Comparison of ENCODE assay signal across 8 cellular contexts in the genomic region with DNA sequence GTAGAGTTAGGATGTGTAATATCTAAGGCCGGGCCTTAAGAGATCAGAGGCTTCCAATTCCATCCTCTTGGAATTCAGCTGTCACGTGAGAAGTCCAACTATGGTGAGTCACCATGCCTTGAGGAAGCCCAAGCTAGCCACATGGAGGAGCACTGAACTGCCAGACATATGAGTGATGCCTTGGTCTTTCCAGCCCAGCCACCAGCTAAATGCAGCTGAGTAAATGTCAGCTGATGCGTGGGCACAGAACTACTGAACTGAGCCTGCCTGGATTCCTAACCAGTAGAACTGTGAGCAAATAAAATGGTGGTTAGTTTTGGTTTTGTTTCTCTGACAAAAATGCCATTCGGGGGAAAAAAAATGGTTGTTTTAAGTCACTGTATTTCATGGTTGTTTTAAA.
DNase-seq lines count a peak whose midpoint lies in the region; ATAC-seq, FAIRE-seq and TF ChIP-seq lines count a peak whose summit lies in the region.

No MANE protein-coding gene starts in this region.

- no peak overlapping the region for H3K27ac Mint-ChIP-seq in natural killer cell

- H3K4me3 Mint-ChIP-seq in natural killer cell = no peak overlapping the region

- intact Hi-C loops in GM12878 (cut with micrococcal nuclease; ENCODE audit: unreplicated experiment) = no loop called here
- intact Hi-C loops in natural killer cell (cut with micrococcal nuclease) = no loop called here

- H4K20me1 ChIP-seq in MM.1S (ENCODE audit: insufficient read depth, low read length) = no peaks in the 10 kb centered on the region
- H4K20me1 ChIP-seq in GM12878 (ENCODE audit: control insufficient read depth, insufficient read depth) = no peaks in the 10 kb centered on the region

- peak; percentile 99 for DNase-seq in A172 (ENCODE audit: low spot score)
- DNase-seq in GM19239 (ENCODE audit: insufficient read length, low spot score) = no peak
- peak; percentile 51 for DNase-seq in MM.1S
- peak; percentile 53 for DNase-seq in GM12878 (ENCODE audit: low read depth, low spot score)
- peak; percentile 47 to 52 (median 49) for DNase-seq in stimulated activated CD4-positive, alpha-beta T cell treated with anti-CD3 and anti-CD28 coated beads, Interleukin-12 subunit alpha, Interleukin-12 subunit beta, amount 100 ng/mL, for 48 hours (ENCODE audit: low read depth in 2 of 3, low spot score in 1 of 3)
- DNase-seq in natural killer cell = no peak
- no peak for DNase-seq in NCI-H1105 (lab: John Stamatoyannopoulos, UW)

- ATAC-seq in GM12878 (peak; percentile 89), natural killer cell (no peak), HG03097 (IDR thresholded peaks at IDR 0.05; ENCODE audit: low FRiP score, unreplicated experiment) (no peak)

- no peaks in the 10 kb centered on the region for H3F3A ChIP-seq in MM.1S (ENCODE audit: insufficient read depth, low read length)

- H3K4me3 ChIP-seq in MM.1S (ENCODE audit: low read length) = no peak overlapping the region
- no peak overlapping the region for H3K4me3 ChIP-seq in GM12878

- H3K9ac ChIP-seq in MM.1S (ENCODE audit: low read length) (no peak overlapping the region), GM12878 (ENCODE audit: control insufficient read depth, insufficient read depth, low read length) (no peak overlapping the region)

- RAD21 ChIA-PET in GM12878 (lab: Charles Lee; ENCODE audit: unreplicated experiment) = interaction anchor here (1.1 to 1.8 kb wide), 2 partner anchors 57 to 153 kb away, joined by 3 to 4 read pairs; partner anchors contain the start of gene SERTAD2

- peak overlapping the region; percentile 39; the same call in 1 of the 2 replicates for H3K4me2 ChIP-seq in MM.1S (ENCODE audit: low read depth, low read length)
- peak overlapping the region; percentile 27 for H3K4me2 ChIP-seq in GM12878 (ENCODE audit: control insufficient read depth, insufficient read depth)

- H3K36me3 Mint-ChIP-seq in natural killer cell = no peaks in the 10 kb centered on the region

- H3K4me1 Mint-ChIP-seq in natural killer cell = peaks cover 8 to 9% of the 10 kb centered on the region in 2 donors

- no peaks in the 10 kb centered on the region for H3K79me2 ChIP-seq in MM.1S (ENCODE audit: low read length)
- H3K79me2 ChIP-seq in GM12878 (ENCODE audit: control insufficient read depth, insufficient read depth, low read length) = no peaks in the 10 kb centered on the region

- TF ChIP-seq RAD21 in GM12878 (IDR thresholded peaks at IDR 0.05; ENCODE audit: insufficient read depth, low read depth, low read length) = peak; percentile 21; the same call in 1 of the 2 replicates

- no peak for TF ChIP-seq POLR2A in GM12878 (IDR thresholded peaks at IDR 0.05; ENCODE audit: low read depth, low read length)

- TF ChIP-seq CTCF in MM.1S (IDR thresholded peaks at IDR 0.05; ENCODE audit: low read length) = no peak
- no peak for TF ChIP-seq CTCF in GM12878 (IDR thresholded peaks at IDR 0.05 in 2 of 3, conservative IDR thresholded peaks at IDR 0.05 in 1 of 3; ENCODE audit: control insufficient read depth in 2 of 3, extremely low read depth in 1 of 3, insufficient read depth in 1 of 3, low read depth in 3 of 3, low read length in 3 of 3)
- no peak for TF ChIP-seq CTCF in natural killer cell (IDR thresholded peaks at IDR 0.05)

- no TSS peak for BruUV-seq in GM12878 (replicated peaks; lab: Mats Ljungman, UMichigan)

- 0 out of 2 replicates have a peak overlapping the region, but pooled peaks have one; percentile 4 for H3K27ac ChIP-seq in MM.1S (ENCODE audit: low read length)
- H3K27ac ChIP-seq in GM12878 (ENCODE audit: control insufficient read depth, insufficient read depth) = peak overlapping the region; percentile 42; the same call in 1 of the 2 replicates

- H3K4me1 ChIP-seq in MM.1S (ENCODE audit: low read length) = peaks cover 11% of the 10 kb centered on the region
- H3K4me1 ChIP-seq in GM12878 (ENCODE audit: control insufficient read depth, insufficient read depth, low read length) = peaks cover 11% of the 10 kb centered on the region

- no peaks in the 10 kb centered on the region for H3K9me3 ChIP-seq in MM.1S (replicated peaks; ENCODE audit: insufficient read depth, low read length)
- H3K9me3 ChIP-seq in GM12878 (replicated peaks; ENCODE audit: control insufficient read depth, insufficient read depth, low read length) = no peaks in the 10 kb centered on the region; the same call in 2 of the 3 replicates

- no peak for TF ChIP-seq EP300 in GM12878 (IDR thresholded peaks at IDR 0.05; ENCODE audit: borderline replicate concordance in 1 of 2, control insufficient read depth in 1 of 2, low read depth in 2 of 2, low read length in 2 of 2)

- H3K27me3 Mint-ChIP-seq in natural killer cell (ENCODE audit: low read depth in 2 of 2) = no peaks in the 10 kb centered on the region

- POLR2A ChIA-PET in GM12878 (lab: Charles Lee) = interaction anchor here (0.5 to 2.1 kb wide), 2 partner anchors 13 to 321 kb away, joined by 3 to 8 read pairs; no protein-coding TSS in a partner anchor

- H3K9me2 ChIP-seq in MM.1S (replicated peaks; ENCODE audit: insufficient read depth, low read length) = no peaks in the 10 kb centered on the region

- CTCF ChIA-PET in GM12878 (lab: Yijun Ruan, JAX) = interaction anchor here (1.0 to 1.5 kb wide), 3 partner anchors 14 to 145 kb away, joined by 3 read pairs; no protein-coding TSS in a partner anchor

- peak overlapping the region; percentile 47 for H2AFZ ChIP-seq in MM.1S (ENCODE audit: low read length)
- peak overlapping the region; percentile 67 for H2AFZ ChIP-seq in GM12878 (ENCODE audit: control insufficient read depth, low read depth, low read length)

- SMC1A ChIA-PET in GM12878 (lab: Charles Lee; ENCODE audit: uncharacterized antibody, unreplicated experiment) = interaction anchor here (1.0 to 2.3 kb wide), 4 partner anchors 9 to 200 kb away, joined by 3 to 7 read pairs (median 5); no protein-coding TSS in a partner anchor

- WGBS in GM12878 (ENCODE audit: insufficient coverage, insufficient replicate concordance, low lambda C conversion rate, missing lambda C conversion rate) = 40% methylated on average over 4 of the region's 4 CpGs

- H3K9me3 Mint-ChIP-seq in natural killer cell = no peaks in the 10 kb centered on the region

- H3K27me3 ChIP-seq in MM.1S (replicated peaks; ENCODE audit: insufficient read depth, low read length) (no peaks in the 10 kb centered on the region), GM12878 (replicated peaks in 1 of 2; ENCODE audit: control insufficient read depth in 2 of 2, insufficient read depth in 2 of 2, low read length in 1 of 2) (no peaks in the 10 kb centered on the region)

- H3K36me3 ChIP-seq in MM.1S (replicated peaks; ENCODE audit: insufficient read depth, low read length) (no peaks in the 10 kb centered on the region), GM12878 (ENCODE audit: control insufficient read depth in 2 of 2, insufficient read depth in 2 of 2, low read length in 1 of 2) (no peaks in the 10 kb centered on the region)

- in situ Hi-C loops in GM12878 (cut with MboI) = no loop called here

- peak; percentile 53 for FAIRE-seq in GM19239 (lab: Jason Lieb, UNC)
- peak; percentile 57 for FAIRE-seq in GM12878 (lab: Jason Lieb, UNC)

TF ChIP-seq in GM12878, 131 proteins besides CTCF, POLR2A, EP300 and RAD21 (continues in another document):
- TF ChIP-seq NKRF (conservative IDR thresholded peaks at IDR 0.05) (no peak), PBX3 (IDR thresholded peaks at IDR 0.05; ENCODE audit: insufficient replicate concordance, low read depth, low read length) (peak; percentile 60), EGR1 (IDR thresholded peaks at IDR 0.05; ENCODE audit: borderline replicate concordance in 1 of 2, low read depth in 2 of 2, low read length in 2 of 2) (peak in 1 of 2 experiments; percentile 92; a peak in 2 of 3 replicates), RAD51 (IDR thresholded peaks at IDR 0.05) (peak; percentile 46; the same call in 1 of the 2 replicates), TCF12 (IDR thresholded peaks at IDR 0.05; ENCODE audit: low read depth, low read length) (0 out of 2 replicates have a peak, but pooled peaks have one; percentile 38), ASH2L (IDR thresholded peaks at IDR 0.05; ENCODE audit: borderline replicate concordance, low read depth) (peak; percentile 81; the same call in 1 of the 2 replicates), POLR2AphosphoS5 (IDR thresholded peaks at IDR 0.05; ENCODE audit: low read length) (no peak), CREB1 (IDR thresholded peaks at IDR 0.05; ENCODE audit: low read depth) (no peak), PKNOX1 (IDR thresholded peaks at IDR 0.05) (peak; percentile 79)

Comparison
In these comparisons a context has a peak if more than half of its experiments do, and no peak if none do; other contexts are left out.
1. DNase-seq: peak in A172 (single experiment), MM.1S (single experiment), GM12878 (single experiment) and stimulated activated CD4-positive, alpha-beta T cell treated with anti-CD3 and anti-CD28 coated beads, Interleukin-12 subunit alpha, Interleukin-12 subunit beta, amount 100 ng/mL, for 48 hours (3 of 3); none in GM19239 (single experiment), natural killer cell (single experiment) and NCI-H1105 (single experiment).